ENCODE assay signal across 10 cellular contexts in genomic region chr20:32052792-32053362, GRCh38. TPM values are rescaled to one million over a fixed set of nuclear protein-coding genes. Genes with fewer than 3 reads are reported as not detected.
DNase-seq lines count a peak whose midpoint lies in the region; ATAC-seq, FAIRE-seq and TF ChIP-seq lines count a peak whose summit lies in the region.
"Had no signal": no experiment of that assay in that cellular context is flagged by ENCODE, and none has a peak within 500 bp of the region (broad histone marks: within the 10 kb centered on the region; RNA-seq: fewer than 3 reads in every experiment).

No MANE protein-coding gene starts in this region.

- no peak for TF ChIP-seq POLR2A in gastroesophageal sphincter (IDR thresholded peaks at IDR 0.05)

- H3K4me3 Mint-ChIP-seq in natural killer cell treated with Interleukin-12 subunit alpha and Interleukin-12 subunit beta and Interleukin-15 and Interleukin-18, amount 100 ng/mL, for 72 hours = peak overlapping the region; percentile 25

- no peak overlapping the region for H3K27ac Mint-ChIP-seq in natural killer cell treated with Interleukin-12 subunit alpha and Interleukin-12 subunit beta and Interleukin-15 and Interleukin-18, amount 100 ng/mL, for 72 hours

- DNase-seq in Karpas-422 (no peak), urothelium cell line (ENCODE audit: low spot score) (no peak), NCI-H2171 (lab: John Stamatoyannopoulos, UW) (no peak)
- DNase-seq in natural killer cell treated with Interleukin-12 subunit alpha and Interleukin-12 subunit beta and Interleukin-15 and Interleukin-18, amount 100 ng/mL, for 72 hours (ENCODE audit: low spot score) = no peak
- DNase-seq: NCI-H2081 treated with DMSO at 0.1 percent for 48 hours, occipital lobe had no signal

- ATAC-seq in gastroesophageal sphincter (peak; percentile 60), HG03469 (IDR thresholded peaks at IDR 0.05; ENCODE audit: unreplicated experiment) (no peak), HG03457 (IDR thresholded peaks at IDR 0.05; ENCODE audit: unreplicated experiment) (no peak)
- no peak for ATAC-seq in natural killer cell treated with Interleukin-12 subunit alpha and Interleukin-12 subunit beta and Interleukin-15 and Interleukin-18, amount 100 ng/mL, for 72 hours

- H3K4me2 ChIP-seq in DOHH2 (ENCODE audit: low read length) (peak overlapping the region; percentile 90), Karpas-422 (ENCODE audit: low read depth, low read length, poor library complexity, severe bottlenecking) (peak overlapping the region; percentile 65)

- no peaks in the 10 kb centered on the region for H3K9me2 ChIP-seq in DOHH2 (replicated peaks; ENCODE audit: control insufficient read depth, low read length)
- H3K9me2 ChIP-seq in Karpas-422 (replicated peaks; ENCODE audit: insufficient read depth, low read length) = no peaks in the 10 kb centered on the region

- H3K27me3 ChIP-seq in DOHH2 (ENCODE audit: control insufficient read depth, low read length) = peaks cover 16% of the 10 kb centered on the region
- no peaks in the 10 kb centered on the region for H3K27me3 ChIP-seq in Karpas-422 (ENCODE audit: low read length)
- peaks cover 92% of the 10 kb centered on the region for H3K27me3 ChIP-seq in gastroesophageal sphincter

- H3K4me3 ChIP-seq in DOHH2 (ENCODE audit: low read length) (peak overlapping the region; percentile 78), Karpas-422 (ENCODE audit: low read length) (peak overlapping the region; percentile 55), gastroesophageal sphincter (peak overlapping the region in 1 of 2 donors; percentile 47)

- H3K79me2 ChIP-seq in DOHH2 (ENCODE audit: control insufficient read depth, low read length) (no peaks in the 10 kb centered on the region), Karpas-422 (ENCODE audit: low read length) (no peaks in the 10 kb centered on the region)

- no peaks in the 10 kb centered on the region for H3K9me3 Mint-ChIP-seq in natural killer cell treated with Interleukin-12 subunit alpha and Interleukin-12 subunit beta and Interleukin-15 and Interleukin-18, amount 100 ng/mL, for 72 hours

- no peaks in the 10 kb centered on the region for H3K36me3 Mint-ChIP-seq in natural killer cell treated with Interleukin-12 subunit alpha and Interleukin-12 subunit beta and Interleukin-15 and Interleukin-18, amount 100 ng/mL, for 72 hours

- H3K36me3 ChIP-seq in DOHH2 (ENCODE audit: control insufficient read depth, low read length) = no peaks in the 10 kb centered on the region
- H3K36me3 ChIP-seq in Karpas-422 (ENCODE audit: insufficient read depth, low read length) = no peaks in the 10 kb centered on the region
- no peaks in the 10 kb centered on the region for H3K36me3 ChIP-seq in gastroesophageal sphincter

- peaks cover 15 to 17% of the 10 kb centered on the region in 2 donors for H3K4me1 Mint-ChIP-seq in natural killer cell treated with Interleukin-12 subunit alpha and Interleukin-12 subunit beta and Interleukin-15 and Interleukin-18, amount 100 ng/mL, for 72 hours (ENCODE audit: low read depth in 2 of 2)

- H3K4me1 ChIP-seq in DOHH2 (ENCODE audit: control insufficient read depth, low read length) = peaks cover 49% of the 10 kb centered on the region
- peaks cover 28% of the 10 kb centered on the region for H3K4me1 ChIP-seq in Karpas-422 (ENCODE audit: low read length)
- peaks cover 0 to 21% (median 6%) of the 10 kb centered on the region in 3 donors for H3K4me1 ChIP-seq in gastroesophageal sphincter

- TF ChIP-seq CTCF in DOHH2 (IDR thresholded peaks at IDR 0.05; ENCODE audit: low read depth, low read length, poor library complexity, severe bottlenecking) (no peak), gastroesophageal sphincter (IDR thresholded peaks at IDR 0.05) (no peak)

- H3K27me3 Mint-ChIP-seq in natural killer cell treated with Interleukin-12 subunit alpha and Interleukin-12 subunit beta and Interleukin-15 and Interleukin-18, amount 100 ng/mL, for 72 hours = peaks cover 33 to 46% of the 10 kb centered on the region in 2 donors

- peak overlapping the region; percentile 59 for H3K9ac ChIP-seq in Karpas-422 (ENCODE audit: low read length)

- no peak overlapping the region for H2AFZ ChIP-seq in Karpas-422 (ENCODE audit: low read length)

- no peaks in the 10 kb centered on the region for H3K9me3 ChIP-seq in DOHH2 (ENCODE audit: control insufficient read depth, insufficient read depth, low read length)
- H3K9me3 ChIP-seq in Karpas-422 (ENCODE audit: low read length) = no peaks in the 10 kb centered on the region
- no peaks in the 10 kb centered on the region for H3K9me3 ChIP-seq in gastroesophageal sphincter

- H3K27ac ChIP-seq in DOHH2 (ENCODE audit: low read depth, low read length) (no peak overlapping the region), Karpas-422 (ENCODE audit: low read length) (no peak overlapping the region), gastroesophageal sphincter (peak overlapping the region in 1 of 4 donors; percentile 65)

- 0 out of 2 replicates have a peak, but pooled peaks cover 2% of the 10 kb centered on the region for H3F3A ChIP-seq in DOHH2 (ENCODE audit: control insufficient read depth, insufficient read depth)

- FAIRE-seq in urothelium cell line (lab: Jason Lieb, UNC) = no peak

- WGBS in gastroesophageal sphincter (ENCODE audit: low coverage in 1 of 2), 2 donors = 0 to 15% methylated on average over 12 to 19 of the region's 22 CpGs

- H4K20me1 ChIP-seq in DOHH2 (ENCODE audit: control insufficient read depth, insufficient read depth, low read depth, low read length) = no peaks in the 10 kb centered on the region
- no peaks in the 10 kb centered on the region for H4K20me1 ChIP-seq in Karpas-422 (ENCODE audit: insufficient read depth, low read depth, low read length)

- TF ChIP-seq EP300 in gastroesophageal sphincter (IDR thresholded peaks at IDR 0.05) = no peak

RNA-seq across cellular contexts. Expression of gene HCK, which starts 0.8 kb away (rescaled TPM):
- total RNA-seq in Karpas-422 (2014; rRNA removed; shearing (Covaris generic); ENCODE audit: low replicate concordance) = 16.9 and 22.5 TPM in 2 replicates
- total RNA-seq in gastroesophageal sphincter = 10 to 100 TPM in 2 of 4 donors, 1 to 10 TPM in 2; 2.6 to 31.8 (median 10.2) TPM
- total RNA-seq in natural killer cell treated with Interleukin-12 subunit alpha and Interleukin-12 subunit beta and Interleukin-15 and Interleukin-18, amount 100 ng/mL, for 72 hours = under 1 TPM in 1 of 2 donors, not detected in 1; 0.14 TPM

RNA-seq across cellular contexts. Expression of gene CCM2L, which starts 42.6 kb away (rescaled TPM):
- 0.36 and 0.78 TPM in 2 replicates for total RNA-seq in Karpas-422 (2014; rRNA removed; shearing (Covaris generic); ENCODE audit: low replicate concordance)
- 1 to 10 TPM; 3.0 to 9.3 (median 5.6) TPM for total RNA-seq in gastroesophageal sphincter
- not detected for total RNA-seq in natural killer cell treated with Interleukin-12 subunit alpha and Interleukin-12 subunit beta and Interleukin-15 and Interleukin-18, amount 100 ng/mL, for 72 hours

RNA-seq across cellular contexts. Expression of gene TM9SF4, which starts 56.6 kb away (rescaled TPM):
- total RNA-seq in Karpas-422 (2014; rRNA removed; shearing (Covaris generic); ENCODE audit: low replicate concordance) = 22.5 and 25.0 TPM in 2 replicates
- 10 to 100 TPM; 20.7 to 32.6 (median 22.9) TPM for total RNA-seq in gastroesophageal sphincter
- total RNA-seq in natural killer cell treated with Interleukin-12 subunit alpha and Interleukin-12 subunit beta and Interleukin-15 and Interleukin-18, amount 100 ng/mL, for 72 hours = 10 to 100 TPM; 57.9 to 58.1 TPM
